In genomic region chr11:111879637-111879960, GRCh38 we compare ENCODE assay signal across 8 cellular contexts. TPM values are rescaled to one million over a fixed set of nuclear protein-coding genes. Genes with fewer than 3 reads are reported as not detected.
A peak's percentile ranks its signal among the peaks of the same experiment; 100 is the strongest.
DNase-seq lines count a peak whose midpoint lies in the region; ATAC-seq and TF ChIP-seq lines count a peak whose summit lies in the region.

No MANE protein-coding gene starts in this region.

- ATAC-seq in activated T-cell treated with anti-CD3 and anti-CD28 coated beads, Interleukin-2, amount 50 U/mL, for 72 hours (replicated peaks in 1 of 2): peak; percentile 4 to 5
- ATAC-seq in HG03442 (IDR thresholded peaks at IDR 0.05; ENCODE audit: unreplicated experiment): no peak

- peaks cover 0 to 2% of the 10 kb centered on the region in 2 donors for H3K9me3 Mint-ChIP-seq in activated T-cell treated with anti-CD3 and anti-CD28 coated beads, Interleukin-2, amount 50 U/mL, for 72 hours

- TF ChIP-seq CTCF in kidney epithelial cell (IDR thresholded peaks at IDR 0.05; ENCODE audit: insufficient read depth, low read length, poor library complexity, severe bottlenecking) (no peak), tibial artery (IDR thresholded peaks at IDR 0.05) (no peak)

- H3K9me3 ChIP-seq in adipocyte (ENCODE audit: control insufficient read depth, low read length) (no peaks in the 10 kb centered on the region), tibial artery (no peaks in the 10 kb centered on the region)

- H3K27ac ChIP-seq in tibial artery: peak overlapping the region; percentile 92 to 94

- peaks cover 2 to 8% of the 10 kb centered on the region in 2 donors for H3K36me3 Mint-ChIP-seq in activated T-cell treated with anti-CD3 and anti-CD28 coated beads, Interleukin-2, amount 50 U/mL, for 72 hours (ENCODE audit: insufficient read depth in 2 of 2)

- DNase-seq in activated T-cell treated with anti-CD3 and anti-CD28 coated beads, Interleukin-2, amount 50 U/mL, for 72 hours: no peak
- no peak for DNase-seq in activated T-cell treated with anti-CD3 and anti-CD28 coated beads, Interleukin-2, amount 50 U/mL, for 48 hours
- DNase-seq in adipocyte (ENCODE audit: low read depth) (no peak), kidney epithelial cell (ENCODE audit: low read depth) (no peak), tibial artery (no peak), NCI-H1694 (lab: John Stamatoyannopoulos, UW) (no peak), NCI-H2196 treated with DMSO at 0.1 percent for 48 hours (lab: John Stamatoyannopoulos, UW; ENCODE audit: unreplicated experiment) (no peak)

- H3K27me3 Mint-ChIP-seq in activated T-cell treated with anti-CD3 and anti-CD28 coated beads, Interleukin-2, amount 50 U/mL, for 72 hours (ENCODE audit: low read depth): no peaks in the 10 kb centered on the region

- H3K4me3 Mint-ChIP-seq in activated T-cell treated with anti-CD3 and anti-CD28 coated beads, Interleukin-2, amount 50 U/mL, for 72 hours: peak overlapping the region; percentile 93 to 97

- peak overlapping the region; percentile 83 for H3K4me3 ChIP-seq in adipocyte (ENCODE audit: low read length)
- H3K4me3 ChIP-seq in kidney epithelial cell (ENCODE audit: low read depth, low read length): peak overlapping the region; percentile 75
- peak overlapping the region; percentile 59 to 77 for H3K4me3 ChIP-seq in tibial artery

- intact Hi-C loops in tibial artery (cut with DNase I; ENCODE audit: low total_unique reads): loop anchor here (5.0 kb wide), 2 partner anchors 48 to 103 kb away; no protein-coding TSS in a partner anchor

- H3K27ac Mint-ChIP-seq in activated T-cell treated with anti-CD3 and anti-CD28 coated beads, Interleukin-2, amount 50 U/mL, for 72 hours: peak overlapping the region; percentile 98

- H3K27me3 ChIP-seq in adipocyte (replicated peaks; ENCODE audit: control insufficient read depth, insufficient read depth, low read length) (no peaks in the 10 kb centered on the region), kidney epithelial cell (ENCODE audit: control insufficient read depth, insufficient read depth, low read length) (no peaks in the 10 kb centered on the region), tibial artery (no peaks in the 10 kb centered on the region)

- H3K9ac ChIP-seq in adipocyte (ENCODE audit: low read length): peak overlapping the region; percentile 82

- peaks cover 14% of the 10 kb centered on the region for H3K4me1 Mint-ChIP-seq in activated T-cell treated with anti-CD3 and anti-CD28 coated beads, Interleukin-2, amount 50 U/mL, for 72 hours (ENCODE audit: low read depth)

- peaks cover 9% of the 10 kb centered on the region for H3K36me3 ChIP-seq in adipocyte (ENCODE audit: control insufficient read depth, insufficient read depth, low read length, severe bottlenecking)
- no peaks in the 10 kb centered on the region for H3K36me3 ChIP-seq in kidney epithelial cell (ENCODE audit: control insufficient read depth, insufficient read depth, low read length)
- H3K36me3 ChIP-seq in tibial artery: peaks cover 0 to 6% (median 0%) of the 10 kb centered on the region in 3 donors

- H3K4me1 ChIP-seq in adipocyte (ENCODE audit: control insufficient read depth, insufficient read depth, low read length): peaks cover 11% of the 10 kb centered on the region
- H3K4me1 ChIP-seq in tibial artery: peaks cover 0 to 14% (median 9%) of the 10 kb centered on the region in 4 donors

RNA-seq across cellular contexts. Expression of gene CFAP68, which starts 0.3 kb away (rescaled TPM):
- 10 to 100 TPM; 24.9 to 32.6 TPM for total RNA-seq in activated T-cell treated with anti-CD3 and anti-CD28 coated beads, Interleukin-2, amount 50 U/mL, for 72 hours
- total RNA-seq in kidney epithelial cell: 16.8 and 24.8 TPM in 2 replicates

RNA-seq across cellular contexts. Expression of gene FDXACB1, which starts 0.6 kb away (rescaled TPM):
- 1 to 10 TPM; 2.8 to 4.9 TPM for total RNA-seq in activated T-cell treated with anti-CD3 and anti-CD28 coated beads, Interleukin-2, amount 50 U/mL, for 72 hours
- 2.7 and 3.7 TPM in 2 replicates for total RNA-seq in kidney epithelial cell

RNA-seq across cellular contexts. Expression of gene ALG9, which starts 8.2 kb away (rescaled TPM):
- 10 to 100 TPM; 46.1 to 52.5 TPM for total RNA-seq in activated T-cell treated with anti-CD3 and anti-CD28 coated beads, Interleukin-2, amount 50 U/mL, for 72 hours
- total RNA-seq in kidney epithelial cell: 33.8 and 43.7 TPM in 2 replicates

RNA-seq across cellular contexts. Expression of gene CRYAB, which starts 32.0 kb away (rescaled TPM):
- total RNA-seq in activated T-cell treated with anti-CD3 and anti-CD28 coated beads, Interleukin-2, amount 50 U/mL, for 72 hours: not detected
- 23.9 and 43.5 TPM in 2 replicates for total RNA-seq in kidney epithelial cell

RNA-seq across cellular contexts. Expression of gene HSPB2, which starts 32.9 kb away (rescaled TPM):
- total RNA-seq in activated T-cell treated with anti-CD3 and anti-CD28 coated beads, Interleukin-2, amount 50 U/mL, for 72 hours: under 1 TPM in 1 of 2 donors, not detected in 1; 0.19 TPM
- total RNA-seq in kidney epithelial cell: 0.21 and 0.62 TPM in 2 replicates
